16 cellular contexts compared by ENCODE assay signal in the genomic region with DNA sequence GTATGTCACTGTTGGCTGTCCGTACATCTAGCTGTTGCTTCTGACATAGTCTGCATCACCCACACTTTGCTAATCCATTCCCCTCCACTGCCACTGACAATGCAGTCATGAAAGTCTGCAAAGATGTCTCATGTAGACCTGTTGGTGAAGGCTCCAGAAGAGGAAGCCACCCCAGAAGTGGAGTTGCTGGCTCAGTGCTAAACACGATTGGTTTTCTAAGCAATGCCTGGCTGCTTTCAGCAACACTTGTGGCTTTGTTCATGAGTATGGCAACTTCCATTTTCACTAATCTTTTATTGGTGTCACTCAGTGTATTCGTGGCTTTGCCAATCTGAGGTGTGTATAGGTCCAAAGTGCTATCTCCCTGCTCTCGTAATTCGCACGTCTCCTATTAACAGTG.
DNase-seq lines count a peak whose midpoint lies in the region; ATAC-seq and TF ChIP-seq lines count a peak whose summit lies in the region.
"Had no signal": no experiment of that assay in that cellular context is flagged by ENCODE, and none has a peak within 500 bp of the region (broad histone marks: within the 10 kb centered on the region; RNA-seq: fewer than 3 reads in every experiment).

No MANE protein-coding gene starts in this region.

- no peak for TF ChIP-seq CTCF in H9 (conservative IDR thresholded peaks at IDR 0.05)
- TF ChIP-seq CTCF in RWPE2 (IDR thresholded peaks at IDR 0.05; ENCODE audit: poor library complexity, severe bottlenecking), result no peak
- no peak for TF ChIP-seq CTCF in gastroesophageal sphincter (IDR thresholded peaks at IDR 0.05)
- no peak for TF ChIP-seq CTCF in osteoblast (IDR thresholded peaks at IDR 0.05; ENCODE audit: extremely low read depth, low read depth, low read length)

- no peaks in the 10 kb centered on the region; a peak in 1 of 7 replicates for H3K36me3 Mint-ChIP-seq in H9 (ENCODE audit: insufficient read depth in 1 of 3, low read depth in 3 of 3)
- H3K36me3 Mint-ChIP-seq in activated T-helper 1 cell treated with anti-CD3 and anti-CD28 coated beads, Interleukin-12 subunit alpha, Interleukin-12 subunit beta, Interleukin-2, Interleukin-4 antibody, amounts not matched to agents 30 ng/mL and 10 ng/mL and 1 ng/mL, durations not matched to agents 14 hours and 24 hours and 36 hours (ENCODE audit: low read depth), result peaks cover 1% of the 10 kb centered on the region

- H3K79me2 ChIP-seq in H9 (ENCODE audit: insufficient read depth, low read length) (no peaks in the 10 kb centered on the region), osteoblast (ENCODE audit: insufficient read depth, low read length) (no peaks in the 10 kb centered on the region)

- H4K20me1 ChIP-seq in H9 (ENCODE audit: control insufficient read depth, insufficient read depth, insufficient read length) (no peaks in the 10 kb centered on the region), osteoblast (ENCODE audit: insufficient read depth, low read length) (no peaks in the 10 kb centered on the region)

- no peak overlapping the region for H3K14ac ChIP-seq in H9 (ENCODE audit: insufficient read depth, low read length)

- no peak overlapping the region for H2BK20ac ChIP-seq in H9 (ENCODE audit: low read depth, low read length, poor library complexity, severe bottlenecking)

- H3K27ac Mint-ChIP-seq in H9, result 0 out of 7 replicates have a peak overlapping the region, but pooled peaks of 1 of the 3 experiments have one; percentile 66
- no peak overlapping the region for H3K27ac Mint-ChIP-seq in activated T-helper 1 cell treated with anti-CD3 and anti-CD28 coated beads, Interleukin-12 subunit alpha, Interleukin-12 subunit beta, Interleukin-2, Interleukin-4 antibody, amounts not matched to agents 30 ng/mL and 10 ng/mL and 1 ng/mL, durations not matched to agents 14 hours and 24 hours and 36 hours
- H3K27ac Mint-ChIP-seq: B cell; CD4-positive, alpha-beta T cell had no signal

- H3K4me2 ChIP-seq in H9 (ENCODE audit: insufficient read depth, insufficient read length, low read length), result no peak overlapping the region
- H3K4me2 ChIP-seq in osteoblast (ENCODE audit: insufficient read depth, low read length), result no peak overlapping the region

- H3K9me3 ChIP-seq in H9 (ENCODE audit: control insufficient read depth, low read depth, low read length) (no peaks in the 10 kb centered on the region), RWPE2 (ENCODE audit: severe bottlenecking) (no peaks in the 10 kb centered on the region), gastroesophageal sphincter (no peaks in the 10 kb centered on the region), osteoblast (ENCODE audit: low read depth, low read length) (no peaks in the 10 kb centered on the region)

- H4K91ac ChIP-seq in H9 (ENCODE audit: insufficient read length, low read depth, low read length), result no peak overlapping the region

- H3K27ac ChIP-seq in H9 (ENCODE audit: insufficient read length, low read depth, low read length), result no peak overlapping the region
- H3K27ac ChIP-seq in RWPE2 (ENCODE audit: poor library complexity, severe bottlenecking), result no peak overlapping the region
- H3K27ac ChIP-seq in gastroesophageal sphincter, result peak overlapping the region in 3 of 4 donors; percentile 83 to 88 (median 88)
- no peak overlapping the region for H3K27ac ChIP-seq in osteoblast (ENCODE audit: low read depth, low read length)
- H3K27ac ChIP-seq: GM23248 had no signal

- H3K27me3 ChIP-seq in H9 (ENCODE audit: insufficient read depth, low read length), result no peaks in the 10 kb centered on the region
- peaks cover 11% of the 10 kb centered on the region for H3K27me3 ChIP-seq in RWPE2 (ENCODE audit: insufficient read depth, poor library complexity, severe bottlenecking)
- no peaks in the 10 kb centered on the region for H3K27me3 ChIP-seq in gastroesophageal sphincter
- no peaks in the 10 kb centered on the region for H3K27me3 ChIP-seq in osteoblast (ENCODE audit: insufficient read depth, low read length)

- no peak overlapping the region for H3T11ph ChIP-seq in H9 (ENCODE audit: low read length)

- H4K8ac ChIP-seq in H9 (replicated peaks; ENCODE audit: insufficient read length, low read depth, low read length), result no peak overlapping the region

- peaks cover 3 to 10% of the 10 kb centered on the region in 2 experiments; a peak in 1 of 5 replicates for H3K9me3 Mint-ChIP-seq in H9
- no peaks in the 10 kb centered on the region for H3K9me3 Mint-ChIP-seq in activated T-helper 1 cell treated with anti-CD3 and anti-CD28 coated beads, Interleukin-12 subunit alpha, Interleukin-12 subunit beta, Interleukin-2, Interleukin-4 antibody, amounts not matched to agents 30 ng/mL and 10 ng/mL and 1 ng/mL, durations not matched to agents 14 hours and 24 hours and 36 hours
- H3K9me3 Mint-ChIP-seq: CD4-positive, alpha-beta T cell had no signal

- H3K36me3 ChIP-seq in RWPE2 (ENCODE audit: low read depth) (no peaks in the 10 kb centered on the region), gastroesophageal sphincter (no peaks in the 10 kb centered on the region), osteoblast (ENCODE audit: insufficient read depth, low read length) (no peaks in the 10 kb centered on the region)

- H3K27me3 Mint-ChIP-seq in H9 (ENCODE audit: low read depth), result peaks cover 6% of the 10 kb centered on the region; the same call in 1 of the 2 replicates
- H3K27me3 Mint-ChIP-seq in activated T-helper 1 cell treated with anti-CD3 and anti-CD28 coated beads, Interleukin-12 subunit alpha, Interleukin-12 subunit beta, Interleukin-2, Interleukin-4 antibody, amounts not matched to agents 30 ng/mL and 10 ng/mL and 1 ng/mL, durations not matched to agents 14 hours and 24 hours and 36 hours (ENCODE audit: insufficient read depth), result peaks cover 34% of the 10 kb centered on the region
- H3K27me3 Mint-ChIP-seq: B cell; CD4-positive, alpha-beta T cell had no signal

- no peaks in the 10 kb centered on the region for H3K23me2 ChIP-seq in H9 (ENCODE audit: insufficient read length, low read depth, low read length, poor library complexity, severe bottlenecking)

- H3K9ac ChIP-seq in H9 (ENCODE audit: extremely low read depth, insufficient read length, low read length), result no peak overlapping the region
- H3K9ac ChIP-seq: GM23248 had no signal

- DNase-seq in H9 (peak; percentile 12), RWPE2 (ENCODE audit: low spot score) (peak; percentile 5), sciatic nerve (ENCODE audit: low spot score) (peak; percentile 33), osteoblast (ENCODE audit: insufficient read length, low spot score, missing footprints) (no peak)
- no peak for DNase-seq in activated CD4-positive, alpha-beta T cell treated with anti-CD3 and anti-CD28 coated beads for 48 hours
- DNase-seq in activated T-helper 1 cell treated with anti-CD3 and anti-CD28 coated beads, Interleukin-12 subunit alpha, Interleukin-12 subunit beta, Interleukin-2, Interleukin-4 antibody, amounts not matched to agents 30 ng/mL and 10 ng/mL and 1 ng/mL, durations not matched to agents 14 hours and 24 hours and 36 hours (ENCODE audit: low spot score), result no peak
- no peak for DNase-seq in stimulated activated CD4-positive, alpha-beta T cell treated with anti-CD3 and anti-CD28 coated beads, Interleukin-2, amount 100 ng/mL, for 48 hours
- DNase-seq: C1 segment of cervical spinal cord; Calu3; CD4-positive, alpha-beta T cell; DMS 273 treated with DMSO at 0.1 percent for 48 hours; DMS79; GM23248 had no signal

- H3K23ac ChIP-seq in H9 (ENCODE audit: insufficient read length, low read depth, low read length), result no peak overlapping the region

- H2BK12ac ChIP-seq in H9 (ENCODE audit: insufficient read length, low read depth, low read length), result no peak overlapping the region

- H3K4me3 ChIP-seq in RWPE2 (ENCODE audit: severe bottlenecking) (no peak overlapping the region), gastroesophageal sphincter (no peak overlapping the region), osteoblast (ENCODE audit: insufficient read depth, low read length) (no peak overlapping the region)
- H3K4me3 ChIP-seq: GM23248 had no signal

- no peak overlapping the region for H2BK5ac ChIP-seq in H9 (ENCODE audit: insufficient read length, low read length)

- no peak for TF ChIP-seq POLR2A in gastroesophageal sphincter (IDR thresholded peaks at IDR 0.05)

- H2AFZ ChIP-seq in H9 (ENCODE audit: low read length) (no peak overlapping the region), osteoblast (ENCODE audit: low read length) (no peak overlapping the region)
- H2AFZ ChIP-seq: GM23248 had no signal

- H2BK15ac ChIP-seq in H9 (ENCODE audit: low read depth, low read length), result no peak overlapping the region

- no peak overlapping the region for H3K56ac ChIP-seq in H9 (ENCODE audit: insufficient read length, low read depth, low read length)

- intact Hi-C loops in sciatic nerve (cut with DNase I), result no loop called here
- intact Hi-C loops in activated T-helper 1 cell treated with anti-CD3 and anti-CD28 coated beads, Interleukin-12 subunit alpha, Interleukin-12 subunit beta, Interleukin-2, Interleukin-4 antibody, amounts not matched to agents 30 ng/mL and 10 ng/mL and 1 ng/mL, durations not matched to agents 14 hours and 24 hours and 36 hours (cut with micrococcal nuclease), result no loop called here

- H4K5ac ChIP-seq in H9 (ENCODE audit: insufficient read length, low read depth, low read length), result no peak overlapping the region

- H3K79me1 ChIP-seq in H9 (ENCODE audit: insufficient read depth, low read depth, low read length, poor library complexity, severe bottlenecking), result no peaks in the 10 kb centered on the region

- no peak overlapping the region for H2AK5ac ChIP-seq in H9 (ENCODE audit: insufficient read length, low read length)

- no peak overlapping the region for H3K4ac ChIP-seq in H9 (ENCODE audit: low read depth, low read length)

- no CpG with 5 or more reads among the region's 6 CpGs for WGBS in H9 (ENCODE audit: extremely low coverage, insufficient read length, low lambda C conversion rate)
- 88 to 93% methylated on average over 4 to 6 of the region's 6 CpGs for WGBS in gastroesophageal sphincter (ENCODE audit: low coverage in 1 of 2), 2 donors

- H3K4me1 ChIP-seq in H9 (ENCODE audit: insufficient read depth, low read length) (no peaks in the 10 kb centered on the region), RWPE2 (ENCODE audit: insufficient read depth, poor library complexity, severe bottlenecking) (no peaks in the 10 kb centered on the region), gastroesophageal sphincter (peaks cover 5 to 34% (median 15%) of the 10 kb centered on the region in 3 donors), osteoblast (ENCODE audit: insufficient read depth, low read length) (no peaks in the 10 kb centered on the region)

- no peak for TF ChIP-seq EP300 in gastroesophageal sphincter (IDR thresholded peaks at IDR 0.05)

- no peak overlapping the region for H3K4me3 Mint-ChIP-seq in H9
- no peak overlapping the region for H3K4me3 Mint-ChIP-seq in activated T-helper 1 cell treated with anti-CD3 and anti-CD28 coated beads, Interleukin-12 subunit alpha, Interleukin-12 subunit beta, Interleukin-2, Interleukin-4 antibody, amounts not matched to agents 30 ng/mL and 10 ng/mL and 1 ng/mL, durations not matched to agents 14 hours and 24 hours and 36 hours
- H3K4me3 Mint-ChIP-seq: B cell; CD4-positive, alpha-beta T cell had no signal

- no peak overlapping the region for H3K18ac ChIP-seq in H9 (ENCODE audit: insufficient read length, low read depth, low read length)

- ATAC-seq in RWPE2 (ENCODE audit: low read depth) (no peak), gastroesophageal sphincter (no peak), sciatic nerve (no peak)
- ATAC-seq: HepG2 had no signal

- H3K4me1 Mint-ChIP-seq in H9, result peaks cover 0 to 9% of the 10 kb centered on the region in 2 experiments; a peak in 2 of 4 replicates
- H3K4me1 Mint-ChIP-seq in activated T-helper 1 cell treated with anti-CD3 and anti-CD28 coated beads, Interleukin-12 subunit alpha, Interleukin-12 subunit beta, Interleukin-2, Interleukin-4 antibody, amounts not matched to agents 30 ng/mL and 10 ng/mL and 1 ng/mL, durations not matched to agents 14 hours and 24 hours and 36 hours (ENCODE audit: low read depth), result no peaks in the 10 kb centered on the region
- H3K4me1 Mint-ChIP-seq: B cell had no signal

- no peak overlapping the region for H2BK120ac ChIP-seq in H9 (ENCODE audit: low read depth, low read length, poor library complexity, severe bottlenecking)

Comparison
In these comparisons a context has a peak if more than half of its experiments do, and no peak if none do; other contexts are left out.
1. DNase-seq: peak in H9 (single experiment), RWPE2 (single experiment) and sciatic nerve (single experiment); none in activated CD4-positive, alpha-beta T cell treated with anti-CD3 and anti-CD28 coated beads for 48 hours (single experiment), activated T-helper 1 cell treated with anti-CD3 and anti-CD28 coated beads, Interleukin-12 subunit alpha, Interleukin-12 subunit beta, Interleukin-2, Interleukin-4 antibody, amounts not matched to agents 30 ng/mL and 10 ng/mL and 1 ng/mL, durations not matched to agents 14 hours and 24 hours and 36 hours (single experiment), osteoblast (single experiment) and stimulated activated CD4-positive, alpha-beta T cell treated with anti-CD3 and anti-CD28 coated beads, Interleukin-2, amount 100 ng/mL, for 48 hours (0 of 2).
2. H3K27ac ChIP-seq: peak in gastroesophageal sphincter (3 of 4); none in H9 (single experiment), RWPE2 (single experiment) and osteoblast (single experiment).